ENCODE assay signal across 1 cellular context in genomic region chr20:36102306-36102705, GRCh38.
TF ChIP-seq lines count a peak whose summit lies in the region.

No MANE protein-coding gene starts in this region.

TF ChIP-seq in K562, 482 proteins besides CTCF, POLR2A, EP300 and RAD21 (continued from another document):
- TF ChIP-seq RERE (CRISPR knock-in tag; IDR thresholded peaks at IDR 0.05; ENCODE audit: borderline replicate concordance) (no peak), GTF3C2 (IDR thresholded peaks at IDR 0.05; ENCODE audit: borderline replicate concordance, extremely low read depth, insufficient read length) (no peak), ETV1 (tag; conservative IDR thresholded peaks at IDR 0.05; ENCODE audit: low read depth) (no peak), KHSRP (IDR thresholded peaks at IDR 0.05) (no peak), KAT2B (IDR thresholded peaks at IDR 0.05; ENCODE audit: low read depth, low read length) (no peak), MITF (IDR thresholded peaks at IDR 0.05) (no peak), HDAC2 (IDR thresholded peaks at IDR 0.05) (0 out of 2 replicates have a peak, but pooled peaks have one; percentile 12), KDM1A (IDR thresholded peaks at IDR 0.05) (peak; percentile 14 to 45; a peak in 1 of 4 replicates), RBM25 (IDR thresholded peaks at IDR 0.05; ENCODE audit: low read depth, low read length, severe bottlenecking) (peak; percentile 90), ID3 (CRISPR knock-in tag; IDR thresholded peaks at IDR 0.05) (no peak), ID3 (tag; IDR thresholded peaks at IDR 0.05) (peak; percentile 39; the same call in 1 of the 2 replicates), ADNP (tag; IDR thresholded peaks at IDR 0.05) (peak; percentile 71)
TF ChIP-seq in K562: peak in this region for 6.
